Comparison of ENCODE assay signal across 8 cellular contexts in genomic region chr17:31508310-31509094, GRCh38.
DNase-seq lines count a peak whose midpoint lies in the region; ATAC-seq, FAIRE-seq and TF ChIP-seq lines count a peak whose summit lies in the region.

No MANE protein-coding gene starts in this region.

- peak in 1 of 2 experiments; percentile 48; a peak in 2 of 4 replicates for TF ChIP-seq RAD21 in K562 (CRISPR knock-in tag; conservative IDR thresholded peaks at IDR 0.05 in 1 of 2, IDR thresholded peaks at IDR 0.05 in 1 of 2)

- H3K27ac ChIP-seq in K562 (ENCODE audit: extremely low read depth, low read depth, low read length) = peak overlapping the region; percentile 71

- peak overlapping the region; percentile 82 to 97 (median 92) for H3K4me3 Mint-ChIP-seq in naive thymus-derived CD8-positive, alpha-beta T cell

- no peaks in the 10 kb centered on the region for H3K9me3 ChIP-seq in K562 (replicated peaks; ENCODE audit: control insufficient read depth, insufficient read depth, low read depth, low read length)

- 0 out of 2 replicates have a peak, but pooled peaks cover 3% of the 10 kb centered on the region for H4K20me1 ChIP-seq in K562 (replicated peaks; ENCODE audit: control insufficient read depth, insufficient read depth, low read length)

- FAIRE-seq in K562 (lab: Jason Lieb, UNC) = peak; percentile 99

- peak; percentile 52 to 65 (median 58) for TF ChIP-seq CTCF in K562 (IDR thresholded peaks at IDR 0.05 in 2 of 3, conservative IDR thresholded peaks at IDR 0.05 in 1 of 3; ENCODE audit: insufficient read depth in 2 of 3, low read depth in 1 of 3, low read length in 3 of 3)

- no TSS peak for BruUV-seq in K562 (replicated peaks; lab: Mats Ljungman, UMichigan)

- H3K9ac ChIP-seq in K562 (ENCODE audit: insufficient read depth in 1 of 2, low read depth in 2 of 2, low read length in 2 of 2) = peak overlapping the region; percentile 65 to 85

- POLR2A ChIA-PET in K562 (lab: Yijun Ruan, JAX) = interaction anchor here (0.6 to 1.8 kb wide), 5 partner anchors 9 to 36 kb away, joined by 3 to 6 read pairs (median 5); no protein-coding TSS in a partner anchor
- POLR2A ChIA-PET in naive thymus-derived CD8-positive, alpha-beta T cell (lab: Charles Lee) = interaction anchor here (0.6 to 10.7 kb wide), 14 partner anchors 9 to 692 kb away, joined by 3 to 264 read pairs (median 5); partner anchors contain the start of gene EVI2B

- ATAC-seq in HG02884 (IDR thresholded peaks at IDR 0.05; ENCODE audit: unreplicated experiment) (peak; percentile 79), K562 (peak; percentile 89)
- peak; percentile 89 to 93 for ATAC-seq in naive thymus-derived CD8-positive, alpha-beta T cell

- TF ChIP-seq EP300 in K562 (IDR thresholded peaks at IDR 0.05; ENCODE audit: low read length) = peak; percentile 33; the same call in 1 of the 2 replicates

- peaks cover 9% of the 10 kb centered on the region; the same call in 1 of the 3 replicates for H3K79me2 ChIP-seq in K562 (ENCODE audit: control insufficient read depth, insufficient read depth, low read length)

- no peaks in the 10 kb centered on the region for H3K36me3 Mint-ChIP-seq in naive thymus-derived CD8-positive, alpha-beta T cell

- H2AFZ ChIP-seq in K562 (ENCODE audit: low read depth, low read length) = peak overlapping the region; percentile 81

- CTCF ChIA-PET in K562 (lab: Yijun Ruan, JAX; ENCODE audit: low intra/inter-chr PET ratio) = no interaction called here

- peaks cover 15% of the 10 kb centered on the region for H3K9me1 ChIP-seq in K562 (ENCODE audit: control insufficient read depth, insufficient read depth, low read length)

- no peaks in the 10 kb centered on the region for H3K27me3 Mint-ChIP-seq in naive thymus-derived CD8-positive, alpha-beta T cell

- WGBS in K562 (ENCODE audit: insufficient coverage, low coverage, missing lambda C conversion rate) = 8% methylated on average over 12 of the region's 13 CpGs

- peaks cover 37 to 85% (median 76%) of the 10 kb centered on the region in 4 donors for H3K4me1 Mint-ChIP-seq in naive thymus-derived CD8-positive, alpha-beta T cell

- H3K4me3 ChIP-seq in K562 = no peak overlapping the region

- H3K4me2 ChIP-seq in K562 (ENCODE audit: insufficient read depth, low read length) = peak overlapping the region; percentile 73

- H3K27ac Mint-ChIP-seq in naive thymus-derived CD8-positive, alpha-beta T cell = peak overlapping the region; percentile 96 to 100 (median 98)

- H3K36me3 ChIP-seq in K562 (ENCODE audit: control insufficient read depth, insufficient read depth, low read length) = no peaks in the 10 kb centered on the region

- no peaks in the 10 kb centered on the region for H3K27me3 ChIP-seq in K562 (ENCODE audit: control insufficient read depth in 2 of 2, insufficient read depth in 2 of 2, low read length in 2 of 2)

- TF ChIP-seq POLR2A in K562 (conservative IDR thresholded peaks at IDR 0.05) = no peak

- intact Hi-C loops in K562 (cut with micrococcal nuclease) = loop anchor here (5.0 kb wide), 1 partner anchor 51 kb away; no protein-coding TSS in a partner anchor

- in situ Hi-C loops in K562 (cut with MboI) = loop anchor here (10.0 kb wide), 1 partner anchor 494 kb away; no protein-coding TSS in a partner anchor

- H3K4me1 ChIP-seq in K562 (replicated peaks in 1 of 2; ENCODE audit: control insufficient read depth in 2 of 2, insufficient read depth in 2 of 2, low read length in 2 of 2) = peaks cover 27 to 34% of the 10 kb centered on the region in 2 experiments

- peak; percentile 8 for DNase-seq in DMS53 (lab: John Stamatoyannopoulos, UW)
- no peak for DNase-seq in DMS53 treated with DMSO at 0.1 percent for 48 hours (lab: John Stamatoyannopoulos, UW; ENCODE audit: unreplicated experiment)
- DNase-seq in T-helper 2 cell = peak in 4 of 5 experiments; percentile 32 to 99 (median 74)
- peak in 3 of 4 experiments; percentile 30 to 86 (median 69) for DNase-seq in K562 (ENCODE audit: extremely low read depth in 1 of 4, low spot score in 3 of 4)
- peak; percentile 38 to 91 (median 78) for DNase-seq in naive thymus-derived CD8-positive, alpha-beta T cell
- no peak for DNase-seq in NCI-H345 (lab: John Stamatoyannopoulos, UW)
- no peak for DNase-seq in NCI-H1048 (lab: John Stamatoyannopoulos, UW)

- H3K9me3 Mint-ChIP-seq in naive thymus-derived CD8-positive, alpha-beta T cell = no peaks in the 10 kb centered on the region

TF ChIP-seq in K562, 482 proteins besides CTCF, POLR2A, EP300 and RAD21 (continues in another document):
- TF ChIP-seq CBX5 (IDR thresholded peaks at IDR 0.05; ENCODE audit: borderline replicate concordance, low read depth) (no peak), ATF7 (IDR thresholded peaks at IDR 0.05) (peak; percentile 10; the same call in 1 of the 2 replicates), TRIM28 (IDR thresholded peaks at IDR 0.05) (peak; percentile 36; the same call in 1 of the 2 replicates), RERE (CRISPR knock-in tag; IDR thresholded peaks at IDR 0.05; ENCODE audit: borderline replicate concordance) (no peak), ZNF175 (CRISPR knock-in tag; IDR thresholded peaks at IDR 0.05; ENCODE audit: low read depth) (peak; percentile 66; the same call in 1 of the 2 replicates), ELK3 (CRISPR knock-in tag; IDR thresholded peaks at IDR 0.05) (no peak), UBTF (IDR thresholded peaks at IDR 0.05; ENCODE audit: borderline replicate concordance in 1 of 2, low read depth in 2 of 2, low read length in 2 of 2) (0 out of 4 replicates have a peak, but pooled peaks of 1 of the 2 experiments have one; percentile 39)

Comparison
In these comparisons a context has a peak if more than half of its experiments do, and no peak if none do; other contexts are left out.
1. DNase-seq: peak in DMS53 (single experiment), T-helper 2 cell (4 of 5), K562 (3 of 4) and naive thymus-derived CD8-positive, alpha-beta T cell (10 of 10); none in DMS53 treated with DMSO at 0.1 percent for 48 hours (single experiment), NCI-H345 (single experiment) and NCI-H1048 (single experiment).
2. Peak in every context shown above with its lines, with median percentiles within 50 percentile points of each other: ATAC-seq.